9 cellular contexts compared by ENCODE assay signal in genomic region chr18:49788327-49788908, GRCh38. TPM values are rescaled to one million over a fixed set of nuclear protein-coding genes. Genes with fewer than 3 reads are reported as not detected.
A peak's percentile ranks its signal among the peaks of the same experiment; 100 is the strongest.
DNase-seq lines count a peak whose midpoint lies in the region; ATAC-seq and TF ChIP-seq lines count a peak whose summit lies in the region.
"Had no signal": no experiment of that assay in that cellular context is flagged by ENCODE, and none has a peak within 500 bp of the region (broad histone marks: within the 10 kb centered on the region; RNA-seq: fewer than 3 reads in every experiment).

No MANE protein-coding gene starts in this region.

- DNase-seq in amniotic epithelial cell (ENCODE audit: low read depth) (peak; percentile 42), SK-N-DZ (ENCODE audit: low spot score) (no peak), gastrocnemius medialis (no peak), HuH-7 (ENCODE audit: low spot score) (no peak), head of caudate nucleus (no peak)

- H3K36me3 ChIP-seq in gastrocnemius medialis: peaks cover 0 to 58% of the 10 kb centered on the region in 2 donors

- ATAC-seq in GM18520 (IDR thresholded peaks at IDR 0.05; ENCODE audit: unreplicated experiment): peak; percentile 65
- ATAC-seq in HG02981 (IDR thresholded peaks at IDR 0.05; ENCODE audit: unreplicated experiment): peak; percentile 77
- ATAC-seq in gastrocnemius medialis: no peak

- H3K27me3 Mint-ChIP-seq in nephron (ENCODE audit: low read depth): no peaks in the 10 kb centered on the region
- H3K27me3 Mint-ChIP-seq: memory B cell had no signal

- no peak overlapping the region for H3K4me3 ChIP-seq in gastrocnemius medialis

- no peaks in the 10 kb centered on the region for H3K27me3 ChIP-seq in gastrocnemius medialis

- H3K27ac ChIP-seq in gastrocnemius medialis: no peak overlapping the region

- H3K4me1 Mint-ChIP-seq in nephron: no peaks in the 10 kb centered on the region

- intact Hi-C loops in gastrocnemius medialis (cut with DNase I; ENCODE audit: low total_unique reads): no loop called here
- intact Hi-C loops in head of caudate nucleus (cut with DNase I): no loop called here

- H3K4me3 Mint-ChIP-seq in nephron: no peak overlapping the region
- H3K4me3 Mint-ChIP-seq: memory B cell had no signal

- peaks cover 3 to 11% of the 10 kb centered on the region in 2 donors for H3K4me1 ChIP-seq in gastrocnemius medialis

- H3K9me3 ChIP-seq in gastrocnemius medialis: no peaks in the 10 kb centered on the region

- peaks cover 79% of the 10 kb centered on the region for H3K36me3 Mint-ChIP-seq in nephron (ENCODE audit: low read depth)

- in situ Hi-C loops in gastrocnemius medialis (cut with MboI; ENCODE audit: low sequenced_read_pairs in 4 of 4): no loop called here

- peak overlapping the region in 2 of 3 experiments; percentile 79 to 97 for H3K27ac Mint-ChIP-seq in nephron
- H3K27ac Mint-ChIP-seq: memory B cell had no signal

- H3K9me3 Mint-ChIP-seq in nephron: no peaks in the 10 kb centered on the region
- H3K9me3 Mint-ChIP-seq: memory B cell had no signal

- TF ChIP-seq POLR2A in gastrocnemius medialis (IDR thresholded peaks at IDR 0.05): no peak

- TF ChIP-seq CTCF in nephron (IDR thresholded peaks at IDR 0.05; ENCODE audit: unreplicated experiment in 3 of 3): no peak
- no peak for TF ChIP-seq CTCF in gastrocnemius medialis (IDR thresholded peaks at IDR 0.05 in 4 of 5, conservative IDR thresholded peaks at IDR 0.05 in 1 of 5)

RNA-seq across cellular contexts. Expression of gene ACAA2, which starts 24.9 kb away (rescaled TPM):
- polyA plus RNA-seq in SK-N-DZ (2014; cell fraction: cytosol; rRNA removed): 120 and 132 TPM in 2 replicates
- 70.7 and 77.6 TPM in 2 replicates for polyA plus RNA-seq in SK-N-DZ (2014; cell fraction: nucleus; rRNA removed)
- total RNA-seq in gastrocnemius medialis: 10 to 100 TPM; 73.7 to 95.7 (median 79.6) TPM

Comparison
In these comparisons a context has a peak if more than half of its experiments do, and no peak if none do; other contexts are left out.
1. ATAC-seq: peak in GM18520 (single experiment) and HG02981 (single experiment); none in gastrocnemius medialis (0 of 2).